ENCODE assay signal across 8 cellular contexts in genomic region chr14:39113685-39114072, GRCh38. TPM values are rescaled to one million over a fixed set of nuclear protein-coding genes. Genes with fewer than 3 reads are reported as not detected.
DNase-seq lines count a peak whose midpoint lies in the region; ATAC-seq and TF ChIP-seq lines count a peak whose summit lies in the region.

No MANE protein-coding gene starts in this region.

- 64% methylated on average over 3 of the region's 3 CpGs for WGBS in aorta, 2 donors

- H3K4me1 ChIP-seq in DND-41 (ENCODE audit: insufficient read depth, low read length): peaks cover 29% of the 10 kb centered on the region
- H3K4me1 ChIP-seq in OCI-LY3 (ENCODE audit: low read length): peaks cover 26% of the 10 kb centered on the region
- peaks cover 0 to 3% of the 10 kb centered on the region in 2 donors for H3K4me1 ChIP-seq in aorta (ENCODE audit: control insufficient read depth in 1 of 2, insufficient read depth in 2 of 2, low read length in 2 of 2)

- H3K27ac ChIP-seq in DND-41 (ENCODE audit: low read length) (peak overlapping the region; percentile 94), OCI-LY3 (ENCODE audit: low read length) (peak overlapping the region; percentile 55), aorta (ENCODE audit: low read depth in 1 of 2, low read length in 2 of 2) (no peak overlapping the region)

- H3K4me2 ChIP-seq in DND-41 (ENCODE audit: insufficient read depth, low read length) (peak overlapping the region; percentile 92), OCI-LY3 (ENCODE audit: low read length) (peak overlapping the region; percentile 78)

- peak overlapping the region; percentile 88 for H2AFZ ChIP-seq in DND-41 (ENCODE audit: low read depth, low read length)
- peak overlapping the region; percentile 89 for H2AFZ ChIP-seq in OCI-LY3 (ENCODE audit: low read depth, low read length)

- no peaks in the 10 kb centered on the region for H3K36me3 Mint-ChIP-seq in osteocyte (ENCODE audit: unreplicated experiment)

- ATAC-seq in DND-41 (ENCODE audit: insufficient read depth, low read depth) (peak; percentile 8), aorta (ENCODE audit: low FRiP score) (no peak), HG02798 (IDR thresholded peaks at IDR 0.05; ENCODE audit: poor library complexity, unreplicated experiment) (no peak)

- H3K4me1 Mint-ChIP-seq in osteocyte (ENCODE audit: unreplicated experiment): peaks cover 15% of the 10 kb centered on the region

- H4K20me1 ChIP-seq in DND-41 (ENCODE audit: insufficient read depth, low read length) (no peaks in the 10 kb centered on the region), OCI-LY3 (ENCODE audit: insufficient read depth, low read length) (no peaks in the 10 kb centered on the region)

- intact Hi-C loops in aorta (cut with DNase I): loop anchor here in 1 of 2 donors (5.0 kb wide), 1 partner anchor 59 kb away; the partner anchor contains the start of gene TRAPPC6B

- DNase-seq in DND-41 (no peak), epithelial cell of esophagus (ENCODE audit: low read depth) (no peak), osteocyte (ENCODE audit: extremely low spot score, unreplicated experiment) (no peak), aorta (no peak), epidermal melanocyte (ENCODE audit: insufficient read length, low spot score) (no peak), amniotic stem cell (lab: John Stamatoyannopoulos, UW) (no peak)

- no peaks in the 10 kb centered on the region for H3K27me3 Mint-ChIP-seq in osteocyte (ENCODE audit: unreplicated experiment)

- H3K9ac ChIP-seq in DND-41 (ENCODE audit: low read depth, low read length) (peak overlapping the region; percentile 64), OCI-LY3 (ENCODE audit: low read length) (peak overlapping the region; percentile 73)

- no peaks in the 10 kb centered on the region for H3K9me3 ChIP-seq in DND-41 (ENCODE audit: insufficient read depth, low read length, severe bottlenecking)
- H3K9me3 ChIP-seq in OCI-LY3 (ENCODE audit: insufficient read depth, low read length): no peaks in the 10 kb centered on the region
- H3K9me3 ChIP-seq in aorta (ENCODE audit: control insufficient read depth, low read length): no peaks in the 10 kb centered on the region

- no peaks in the 10 kb centered on the region for H3K27me3 ChIP-seq in DND-41 (ENCODE audit: insufficient read depth, low read length, poor library complexity)
- H3K27me3 ChIP-seq in OCI-LY3 (ENCODE audit: low read depth, low read length): no peaks in the 10 kb centered on the region
- no peaks in the 10 kb centered on the region for H3K27me3 ChIP-seq in aorta (ENCODE audit: control insufficient read depth in 1 of 2, insufficient read depth in 2 of 2, low read length in 1 of 2)

- peaks cover 12% of the 10 kb centered on the region for H3K36me3 ChIP-seq in DND-41 (ENCODE audit: insufficient read depth, low read length)
- H3K36me3 ChIP-seq in OCI-LY3 (replicated peaks; ENCODE audit: low read depth, low read length): no peaks in the 10 kb centered on the region
- H3K36me3 ChIP-seq in aorta (ENCODE audit: control insufficient read depth in 1 of 2, insufficient read depth in 2 of 2, low read length in 1 of 2): no peaks in the 10 kb centered on the region

- peak overlapping the region; percentile 88 for H3K4me3 Mint-ChIP-seq in osteocyte (ENCODE audit: unreplicated experiment)

- H3K79me2 ChIP-seq in DND-41 (ENCODE audit: insufficient read depth, low read length): peaks cover 24% of the 10 kb centered on the region
- peaks cover 21% of the 10 kb centered on the region for H3K79me2 ChIP-seq in OCI-LY3 (ENCODE audit: low read length)

- TF ChIP-seq CTCF in DND-41 (IDR thresholded peaks at IDR 0.05; ENCODE audit: borderline replicate concordance, extremely low read depth, low read length, poor library complexity, severe bottlenecking) (no peak), OCI-LY3 (IDR thresholded peaks at IDR 0.05; ENCODE audit: low read depth, low read length) (no peak), epithelial cell of esophagus (IDR thresholded peaks at IDR 0.05; ENCODE audit: insufficient read depth, low read depth, low read length, missing control alignments) (no peak), osteocyte (IDR thresholded peaks at IDR 0.05) (no peak)

- no peaks in the 10 kb centered on the region for H3K9me3 Mint-ChIP-seq in osteocyte (ENCODE audit: unreplicated experiment)

- H3K4me3 ChIP-seq in DND-41 (ENCODE audit: low read depth in 1 of 2, low read length in 2 of 2): peak overlapping the region; percentile 66 to 71; a peak in 3 of 4 replicates
- peak overlapping the region; percentile 85 for H3K4me3 ChIP-seq in OCI-LY3 (ENCODE audit: low read length)
- peak overlapping the region; percentile 82 for H3K4me3 ChIP-seq in epithelial cell of esophagus (ENCODE audit: low read length)
- peak overlapping the region in 1 of 2 donors; percentile 45 for H3K4me3 ChIP-seq in aorta (ENCODE audit: low read length in 2 of 2)

- peak overlapping the region; percentile 91 for H3K27ac Mint-ChIP-seq in osteocyte (ENCODE audit: unreplicated experiment)

RNA-seq across cellular contexts. Expression of gene GEMIN2, which starts 0.4 kb away (rescaled TPM):
- 13.2 and 14.9 TPM in 2 replicates for total RNA-seq in osteocyte
- 10 to 100 TPM in 1 of 2 donors, 1 to 10 TPM in 1; 7.9 to 10.6 TPM for total RNA-seq in aorta
- 1 to 10 TPM; 6.5 to 7.0 TPM for polyA plus RNA-seq in aorta

RNA-seq across cellular contexts. Expression of gene SEC23A, which starts 10.6 kb away (rescaled TPM):
- total RNA-seq in osteocyte (159 and 169 TPM in 2 replicates), aorta (100 to 1,000 TPM; 143 to 172 TPM)
- 10 to 100 TPM; 42.6 to 56.5 TPM for polyA plus RNA-seq in aorta

RNA-seq across cellular contexts. Expression of gene TRAPPC6B, which starts 56.5 kb away (rescaled TPM):
- total RNA-seq in osteocyte: 29.7 and 29.8 TPM in 2 replicates
- total RNA-seq in aorta: 10 to 100 TPM; 27.0 to 30.4 TPM
- polyA plus RNA-seq in aorta: 10 to 100 TPM; 18.0 to 18.2 TPM

Comparison
In these comparisons a context has a peak if more than half of its experiments do, and no peak if none do; other contexts are left out.
1. H3K27ac ChIP-seq: peak in DND-41 (single experiment) and OCI-LY3 (single experiment); none in aorta (0 of 2).